In the genomic region with DNA sequence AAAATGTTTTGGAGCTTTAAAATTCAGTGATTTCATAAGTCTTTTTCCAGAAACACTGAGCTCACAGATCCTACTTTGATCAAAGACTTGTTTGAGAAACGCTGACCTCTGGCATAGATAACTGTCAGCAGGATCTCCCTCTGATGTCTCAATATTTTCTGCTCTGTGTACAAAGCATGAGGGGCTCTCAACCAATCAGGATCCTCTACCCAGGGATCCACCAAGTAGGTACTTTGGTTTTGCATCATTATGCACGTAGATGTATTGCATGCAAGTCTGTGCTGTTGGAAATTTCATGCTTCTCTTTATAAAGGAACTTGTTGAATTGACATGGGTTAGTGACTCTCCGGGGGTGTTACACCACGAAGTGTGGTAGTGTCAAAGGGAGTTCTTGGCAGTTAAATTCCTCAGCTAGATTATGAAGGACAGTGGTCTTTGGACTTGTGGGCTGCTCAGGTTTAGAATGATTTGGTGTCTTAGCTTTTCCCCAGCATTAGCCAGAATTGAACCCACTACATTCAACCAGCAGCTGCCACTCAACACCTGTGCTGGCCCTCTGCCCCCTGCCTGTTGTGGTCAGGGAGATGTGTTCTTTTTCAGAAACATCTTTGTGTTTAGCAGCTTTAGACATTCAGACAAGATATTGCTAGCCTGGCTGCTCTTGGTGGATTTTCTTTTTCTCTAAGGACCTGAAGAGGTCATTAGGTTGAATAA, we compare ENCODE assay signal across 9 cellular contexts. TPM values are rescaled to one million over a fixed set of nuclear protein-coding genes. Genes with fewer than 3 reads are reported as not detected.
A peak's percentile ranks its signal among the peaks of the same experiment; 100 is the strongest.
DNase-seq lines count a peak whose midpoint lies in the region; TF ChIP-seq lines count a peak whose summit lies in the region.
"Had no signal": no experiment of that assay in that cellular context is flagged by ENCODE, and none has a peak within 500 bp of the region (broad histone marks: within the 10 kb centered on the region; RNA-seq: fewer than 3 reads in every experiment).

No MANE protein-coding gene starts in this region.

- H3K36me3 Mint-ChIP-seq in activated T-cell treated with anti-CD3 and anti-CD28 coated beads, Interleukin-2, amount 50 U/mL, for 24 hours (ENCODE audit: low read depth): no peaks in the 10 kb centered on the region

- H3K27me3 ChIP-seq in adrenal gland: no peaks in the 10 kb centered on the region
- no peaks in the 10 kb centered on the region for H3K27me3 ChIP-seq in tibial nerve
- no peaks in the 10 kb centered on the region for H3K27me3 ChIP-seq in colonic mucosa
- H3K27me3 ChIP-seq: body of pancreas had no signal

- H3K27me3 Mint-ChIP-seq in activated T-cell treated with anti-CD3 and anti-CD28 coated beads, Interleukin-2, amount 50 U/mL, for 24 hours: no peaks in the 10 kb centered on the region

- intact Hi-C loops in adrenal gland (cut with DNase I) (loop anchor here in 1 of 2 donors (5.0 kb wide), 1 partner anchor 42 kb away; no protein-coding TSS in a partner anchor), colonic mucosa (cut with DNase I) (loop anchor here (10.0 kb wide), 1 partner anchor 149 kb away; a partner anchor contains a TSS)

- peak overlapping the region; percentile 73 for H3K4me3 Mint-ChIP-seq in activated T-cell treated with anti-CD3 and anti-CD28 coated beads, Interleukin-2, amount 50 U/mL, for 24 hours

- H3K27ac ChIP-seq in adrenal gland (peak overlapping the region; percentile 73 to 91 (median 88)), tibial nerve (peak overlapping the region; percentile 77 to 95 (median 84)), colonic mucosa (no peak overlapping the region)
- H3K27ac ChIP-seq: body of pancreas had no signal

- H3K27ac Mint-ChIP-seq in activated T-cell treated with anti-CD3 and anti-CD28 coated beads, Interleukin-2, amount 50 U/mL, for 24 hours: peak overlapping the region; percentile 91

- H3K4me1 ChIP-seq in adrenal gland (replicated peaks in 1 of 2) (peaks cover 47 to 55% of the 10 kb centered on the region in 2 donors), tibial nerve (peaks cover 0 to 72% (median 33%) of the 10 kb centered on the region in 4 donors), colonic mucosa (no peaks in the 10 kb centered on the region)

- no peak for TF ChIP-seq CTCF in adrenal gland (IDR thresholded peaks at IDR 0.05)
- TF ChIP-seq CTCF in tibial nerve (IDR thresholded peaks at IDR 0.05): no peak
- no peak for TF ChIP-seq CTCF in colonic mucosa (IDR thresholded peaks at IDR 0.05)

- TF ChIP-seq EP300 in tibial nerve (IDR thresholded peaks at IDR 0.05): peak in 1 of 2 donors; percentile 27

- no peaks in the 10 kb centered on the region for H3K9me3 ChIP-seq in adrenal gland (replicated peaks in 1 of 3)
- H3K9me3 ChIP-seq in tibial nerve: no peaks in the 10 kb centered on the region
- no peaks in the 10 kb centered on the region for H3K9me3 ChIP-seq in colonic mucosa
- H3K9me3 ChIP-seq: body of pancreas had no signal

- H3K9me3 Mint-ChIP-seq in activated T-cell treated with anti-CD3 and anti-CD28 coated beads, Interleukin-2, amount 50 U/mL, for 24 hours: no peaks in the 10 kb centered on the region

- H3K4me1 Mint-ChIP-seq in activated T-cell treated with anti-CD3 and anti-CD28 coated beads, Interleukin-2, amount 50 U/mL, for 24 hours (ENCODE audit: low read depth): peaks cover 71% of the 10 kb centered on the region

- TF ChIP-seq POLR2A in adrenal gland (IDR thresholded peaks at IDR 0.05) (peak in 1 of 2 donors; percentile 57), tibial nerve (IDR thresholded peaks at IDR 0.05) (no peak)

- H3K9ac ChIP-seq in colonic mucosa (ENCODE audit: low read depth in 2 of 2, low read length in 2 of 2): peak overlapping the region in 1 of 2 donors; percentile 32

- peak overlapping the region in 1 of 4 donors; percentile 78 for H3K4me3 ChIP-seq in adrenal gland
- H3K4me3 ChIP-seq in tibial nerve: no peak overlapping the region
- no peak overlapping the region for H3K4me3 ChIP-seq in colonic mucosa
- H3K4me3 ChIP-seq: body of pancreas had no signal

- H3K36me3 ChIP-seq in adrenal gland (replicated peaks in 1 of 2): no peaks in the 10 kb centered on the region
- no peaks in the 10 kb centered on the region for H3K36me3 ChIP-seq in tibial nerve
- H3K36me3 ChIP-seq in colonic mucosa: no peaks in the 10 kb centered on the region

- 13 to 44% (median 34%) methylated on average over 4 of the region's 4 CpGs for WGBS in adrenal gland, 4 donors
- 40 to 47% methylated on average over 4 of the region's 4 CpGs for WGBS in tibial nerve, 2 donors

- DNase-seq in activated T-cell treated with anti-CD3 and anti-CD28 coated beads, Interleukin-2, amount 50 U/mL, for 24 hours: no peak
- no peak for DNase-seq in activated T-cell treated with anti-CD3 and anti-CD28 coated beads, Interleukin-2, amount 50 U/mL, for 1 hour
- peak in 4 of 7 donors; percentile 40 to 81 (median 55) for DNase-seq in adrenal gland
- peak; percentile 21 for DNase-seq in midbrain (lab: John Stamatoyannopoulos, UW)
- DNase-seq in tibial nerve (ENCODE audit: low spot score in 2 of 2): no peak
- no peak for DNase-seq in NCI-H774 (lab: John Stamatoyannopoulos, UW)
- DNase-seq in NCI-H446 (lab: John Stamatoyannopoulos, UW): no peak
- DNase-seq in colonic mucosa: no peak
- DNase-seq: body of pancreas had no signal

RNA-seq across cellular contexts. Expression of a gene that starts 1.7 kb away (rescaled TPM):
- total RNA-seq in adrenal gland (10 to 100 TPM; 14.8 to 56.0 (median 46.9) TPM), tibial nerve (10 to 100 TPM; 43.8 to 69.3 (median 49.5) TPM), colonic mucosa (10 to 100 TPM in 1 of 2 donors, 1 to 10 TPM in 1; 4.0 to 13.8 TPM)
- 10 to 100 TPM in 2 of 3 donors, 1 to 10 TPM in 1; 7.9 to 30.1 (median 11.5) TPM for polyA plus RNA-seq in adrenal gland

RNA-seq across cellular contexts. Expression of a gene that starts 16.8 kb away (rescaled TPM):
- total RNA-seq in adrenal gland: 1 to 10 TPM in 4 of 8 donors, under 1 TPM in 2, not detected in 2; 0.53 to 4.2 (median 2.4) TPM
- polyA plus RNA-seq in adrenal gland: 1 to 10 TPM in 2 of 3 donors, under 1 TPM in 1; 0.68 to 1.9 (median 1.7) TPM
- 1 to 10 TPM in 2 of 4 donors, not detected in 2; 5.0 to 6.9 TPM for total RNA-seq in tibial nerve
- total RNA-seq in colonic mucosa: 1 to 10 TPM; 7.3 to 8.8 TPM

RNA-seq across cellular contexts. Expression of a gene that starts 23.0 kb away (rescaled TPM):
- total RNA-seq in adrenal gland (1 to 10 TPM in 4 of 8 donors, under 1 TPM in 2, not detected in 2; 0.60 to 2.3 (median 1.3) TPM), tibial nerve (1 to 10 TPM in 3 of 4 donors, under 1 TPM in 1; 0.21 to 5.0 (median 1.7) TPM), colonic mucosa (1 to 10 TPM in 1 of 2 donors, under 1 TPM in 1; 0.25 to 2.2 TPM)
- 1 to 10 TPM in 2 of 3 donors, under 1 TPM in 1; 0.51 to 6.1 (median 3.9) TPM for polyA plus RNA-seq in adrenal gland
- total RNA-seq: body of pancreas had no signal

RNA-seq across cellular contexts. Expression of a gene that starts 23.9 kb away (rescaled TPM):
- total RNA-seq in adrenal gland: 10 to 100 TPM; 38.2 to 87.7 (median 56.3) TPM
- 100 to 1,000 TPM in 1 of 3 donors, 10 to 100 TPM in 2; 77.8 to 108 (median 99.0) TPM for polyA plus RNA-seq in adrenal gland
- total RNA-seq in tibial nerve: 100 to 1,000 TPM; 353 to 879 (median 645) TPM
- 100 to 1,000 TPM in 1 of 2 donors, 10 to 100 TPM in 1; 10.6 to 166 TPM for total RNA-seq in colonic mucosa

RNA-seq across cellular contexts. Expression of a gene that starts 56.1 kb away (rescaled TPM):
- total RNA-seq in adrenal gland (10 to 100 TPM; 26.6 to 60.7 (median 38.9) TPM), tibial nerve (10 to 100 TPM; 25.3 to 29.3 (median 28.1) TPM), colonic mucosa (10 to 100 TPM; 18.8 to 20.0 TPM)
- 10 to 100 TPM; 46.5 to 80.4 (median 59.6) TPM for polyA plus RNA-seq in adrenal gland

Comparison
In these comparisons a context has a peak if more than half of its experiments do, and no peak if none do; other contexts are left out.
1. DNase-seq: peak in adrenal gland (4 of 7) and midbrain (single experiment); none in activated T-cell treated with anti-CD3 and anti-CD28 coated beads, Interleukin-2, amount 50 U/mL, for 24 hours (single experiment), activated T-cell treated with anti-CD3 and anti-CD28 coated beads, Interleukin-2, amount 50 U/mL, for 1 hour (single experiment), tibial nerve (0 of 2), NCI-H774 (single experiment), NCI-H446 (0 of 2) and colonic mucosa (single experiment).